9 cellular contexts compared by ENCODE assay signal in genomic region chr2:236179653-236180500, GRCh38. TPM values are rescaled to one million over a fixed set of nuclear protein-coding genes. Genes with fewer than 3 reads are reported as not detected.
DNase-seq lines count a peak whose midpoint lies in the region; ATAC-seq, FAIRE-seq and TF ChIP-seq lines count a peak whose summit lies in the region.
"Had no signal": no experiment of that assay in that cellular context is flagged by ENCODE, and none has a peak within 500 bp of the region (broad histone marks: within the 10 kb centered on the region; RNA-seq: fewer than 3 reads in every experiment).

No MANE protein-coding gene starts in this region.

- peaks cover 4% of the 10 kb centered on the region for H3K79me1 ChIP-seq in trophoblast cell (ENCODE audit: low read length)

- H4K20me1 ChIP-seq in endothelial cell of umbilical vein (replicated peaks; ENCODE audit: control insufficient read depth, extremely low read depth, insufficient read depth, low read length), result no peaks in the 10 kb centered on the region

- H3K9ac ChIP-seq in endothelial cell of umbilical vein (replicated peaks; ENCODE audit: extremely low read depth, insufficient read depth, low read length), result peak overlapping the region; percentile 93
- H3K9ac ChIP-seq in trophoblast cell (ENCODE audit: low read length), result no peak overlapping the region

- H3K36me3 Mint-ChIP-seq in naive thymus-derived CD8-positive, alpha-beta T cell, result peaks cover 0 to under 1% (median 0%) of the 10 kb centered on the region in 3 donors

- no peak overlapping the region for H2BK5ac ChIP-seq in trophoblast cell (ENCODE audit: low read depth, low read length, poor library complexity)

- H3K9me3 Mint-ChIP-seq in naive thymus-derived CD8-positive, alpha-beta T cell, result peaks cover 0 to 11% (median 0%) of the 10 kb centered on the region in 9 donors

- peak overlapping the region in 1 of 10 donors; percentile 29 for H3K27ac Mint-ChIP-seq in naive thymus-derived CD8-positive, alpha-beta T cell

- no peak overlapping the region for H2BK120ac ChIP-seq in trophoblast cell (ENCODE audit: insufficient read depth, low read length, poor library complexity)

- dilution Hi-C loops in endothelial cell of umbilical vein (cut with MboI; ENCODE audit: extremely low pct_ligation_motif_present, low sequenced_read_pairs), result no loop called here

- TF ChIP-seq CTCF in endothelial cell of umbilical vein (IDR thresholded peaks at IDR 0.05; ENCODE audit: extremely low read depth in 1 of 2, insufficient read depth in 1 of 2, low read depth in 1 of 2, low read length in 2 of 2), result no peak

- peak overlapping the region; percentile 99 for H3K27ac ChIP-seq in endothelial cell of umbilical vein (ENCODE audit: insufficient read depth, low read depth, low read length)
- H3K27ac ChIP-seq in trophoblast cell (ENCODE audit: low read depth, low read length), result no peak overlapping the region

- H3K4ac ChIP-seq in trophoblast cell (ENCODE audit: low read depth, low read length), result no peak overlapping the region

- H3K23ac ChIP-seq in trophoblast cell (ENCODE audit: low read length), result no peak overlapping the region

- no peaks in the 10 kb centered on the region for H3K9me1 ChIP-seq in endothelial cell of umbilical vein (replicated peaks; ENCODE audit: control insufficient read depth, extremely low read depth, insufficient read depth, low read length)

- H2BK12ac ChIP-seq in trophoblast cell (ENCODE audit: low read length), result no peak overlapping the region

- CTCF ChIA-PET in endothelial cell of umbilical vein (lab: Charles Lee), result interaction anchor here (0.6 to 7.5 kb wide), 43 partner anchors 10 to 888 kb away, joined by 3 to 231 read pairs (median 4); partner anchors contain the start of gene GBX2

- H3K4me3 Mint-ChIP-seq in naive thymus-derived CD8-positive, alpha-beta T cell, result peak overlapping the region in 4 of 10 donors; percentile 1 to 70 (median 23)

- H2AFZ ChIP-seq in endothelial cell of umbilical vein (ENCODE audit: low read depth, low read length) (peak overlapping the region; percentile 11), trophoblast cell (ENCODE audit: insufficient read depth, low read length, poor library complexity) (peak overlapping the region; percentile 35)

- H3K27me3 ChIP-seq in endothelial cell of umbilical vein (ENCODE audit: control insufficient read depth in 2 of 2, insufficient read depth in 2 of 2, low read length in 2 of 2) (no peaks in the 10 kb centered on the region), trophoblast cell (ENCODE audit: insufficient read depth, low read length) (peaks cover 16% of the 10 kb centered on the region)

- H3K36me3 ChIP-seq in endothelial cell of umbilical vein (ENCODE audit: control insufficient read depth in 2 of 2, extremely low read depth in 1 of 2, insufficient read depth in 2 of 2, low read length in 2 of 2) (no peaks in the 10 kb centered on the region), trophoblast cell (ENCODE audit: control insufficient read depth in 1 of 2, insufficient read depth in 2 of 2, low read length in 2 of 2) (no peaks in the 10 kb centered on the region)

- DNase-seq in ELF-1 (ENCODE audit: low read depth, low spot score) (peak; percentile 41), OCI-M1 (lab: John Stamatoyannopoulos, UW) (peak; percentile 23), endothelial cell of umbilical vein (ENCODE audit: low read depth, low spot score) (peak; percentile 91), trophoblast cell (peak; percentile 37 to 93), LoVo (ENCODE audit: low spot score) (no peak), head of caudate nucleus (no peak)
- no peak for DNase-seq in naive thymus-derived CD8-positive, alpha-beta T cell
- DNase-seq: activated CD4-positive, alpha-beta T cell treated with anti-CD3 and anti-CD28 coated beads for 4 hours had no signal

- H3K4me1 Mint-ChIP-seq in naive thymus-derived CD8-positive, alpha-beta T cell, result peaks cover 0 to 16% (median 10%) of the 10 kb centered on the region in 4 donors

- no peak overlapping the region for H2AK5ac ChIP-seq in trophoblast cell (ENCODE audit: low read length)

- H3K4me1 ChIP-seq in endothelial cell of umbilical vein (ENCODE audit: control insufficient read depth, extremely low read depth, insufficient read depth, low read length) (peaks cover 32% of the 10 kb centered on the region), trophoblast cell (ENCODE audit: control insufficient read depth in 1 of 2, insufficient read depth in 2 of 2, low read length in 2 of 2) (peaks cover 11 to 17% of the 10 kb centered on the region in 2 experiments)

- H3K4me3 ChIP-seq in endothelial cell of umbilical vein (replicated peaks in 1 of 3; ENCODE audit: insufficient read depth in 1 of 3, low read depth in 1 of 3, low read length in 3 of 3), result peak overlapping the region; percentile 22 to 65 (median 36)
- H3K4me3 ChIP-seq in trophoblast cell (ENCODE audit: low read depth, low read length), result no peak overlapping the region

- H3K14ac ChIP-seq in trophoblast cell (ENCODE audit: low read length), result no peak overlapping the region

- WGBS in trophoblast cell (ENCODE audit: extremely low coverage, insufficient coverage, insufficient read length), result no CpG with 5 or more reads among the region's 39 CpGs

- H3K4me2 ChIP-seq in endothelial cell of umbilical vein (ENCODE audit: insufficient read depth, low read length) (peak overlapping the region; percentile 98), trophoblast cell (ENCODE audit: low read length) (peak overlapping the region; percentile 48)

- H3K9me3 ChIP-seq in endothelial cell of umbilical vein (replicated peaks; ENCODE audit: control insufficient read depth, insufficient read depth, low read length) (no peaks in the 10 kb centered on the region), trophoblast cell (ENCODE audit: insufficient read depth, low read depth, low read length) (peaks cover 2% of the 10 kb centered on the region)

- no peak overlapping the region for H4K12ac ChIP-seq in trophoblast cell (ENCODE audit: low read depth, low read length)

- peaks cover 43 to 91% (median 66%) of the 10 kb centered on the region in 5 donors for H3K27me3 Mint-ChIP-seq in naive thymus-derived CD8-positive, alpha-beta T cell

- peak overlapping the region; percentile 35 for H4K91ac ChIP-seq in trophoblast cell (ENCODE audit: low read depth, low read length)

- no peak for ATAC-seq in HG02981 (IDR thresholded peaks at IDR 0.05; ENCODE audit: unreplicated experiment)
- ATAC-seq in naive thymus-derived CD8-positive, alpha-beta T cell, result no peak

- H3K79me2 ChIP-seq in endothelial cell of umbilical vein (ENCODE audit: control insufficient read depth, insufficient read depth, low read length), result no peaks in the 10 kb centered on the region
- no peaks in the 10 kb centered on the region for H3K79me2 ChIP-seq in trophoblast cell (ENCODE audit: control insufficient read depth, insufficient read depth, low read length, poor library complexity)

- intact Hi-C loops in endothelial cell of umbilical vein (cut with micrococcal nuclease), result loop anchor here (1.0 to 5.0 kb wide), 11 partner anchors 27 to 893 kb away; partner anchors contain the start of gene AGAP1
- intact Hi-C loops in head of caudate nucleus (cut with DNase I), result loop anchor here (5.0 kb wide), 1 partner anchor 413 kb away; no protein-coding TSS in a partner anchor

- TSS peak; percentile 98 for BruUV-seq in endothelial cell of umbilical vein (replicated peaks; lab: Mats Ljungman, UMichigan)

- POLR2A ChIA-PET in endothelial cell of umbilical vein (lab: Charles Lee), result interaction anchor here (0.7 to 1.7 kb wide), 4 partner anchors 16 to 414 kb away, joined by 3 to 5 read pairs (median 4); no protein-coding TSS in a partner anchor
- POLR2A ChIA-PET in naive thymus-derived CD8-positive, alpha-beta T cell (lab: Charles Lee), result no interaction called here

- H4K8ac ChIP-seq in trophoblast cell (ENCODE audit: low read depth, low read length), result no peak overlapping the region

- no peak overlapping the region for H3K18ac ChIP-seq in trophoblast cell (ENCODE audit: low read length)

- peak; percentile 76 for TF ChIP-seq POLR2A in endothelial cell of umbilical vein (IDR thresholded peaks at IDR 0.05; ENCODE audit: low read depth, low read length)

- peak; percentile 88 for FAIRE-seq in endothelial cell of umbilical vein (lab: Jason Lieb, UNC)

TF ChIP-seq in endothelial cell of umbilical vein, 7 proteins besides CTCF, POLR2A, EP300 and RAD21:
- TF ChIP-seq FOS (IDR thresholded peaks at IDR 0.05; ENCODE audit: borderline replicate concordance, insufficient read depth, low read length), result peak; percentile 79
- peak; percentile 56 for TF ChIP-seq POLR2AphosphoS5 (IDR thresholded peaks at IDR 0.05; ENCODE audit: insufficient read depth, low read depth, low read length)
- no peak for TF ChIP-seq MYC (IDR thresholded peaks at IDR 0.05; ENCODE audit: low read depth, low read length)
- TF ChIP-seq MAX (IDR thresholded peaks at IDR 0.05; ENCODE audit: insufficient read depth, insufficient read length), result no peak
- no peak for TF ChIP-seq EZH2 (IDR thresholded peaks at IDR 0.05; ENCODE audit: borderline replicate concordance, low read depth, low read length, severe bottlenecking)
- peak; percentile 93 for TF ChIP-seq GATA2 (IDR thresholded peaks at IDR 0.05; ENCODE audit: insufficient read depth, insufficient read length, low read depth, low read length)
- TF ChIP-seq JUN (IDR thresholded peaks at IDR 0.05; ENCODE audit: borderline replicate concordance, insufficient read depth, insufficient read length, low read depth), result peak; percentile 93
TF ChIP-seq in endothelial cell of umbilical vein: peak in this region for 4.

RNA-seq across cellular contexts. Expression of gene GBX2, which starts 11.7 kb away (rescaled TPM):
- 3.6 TPM in 2 replicates for total RNA-seq in endothelial cell of umbilical vein
- 2.4 and 3.0 TPM in 2 replicates for polyA plus RNA-seq in endothelial cell of umbilical vein
- polyA plus RNA-seq in endothelial cell of umbilical vein (2011; cell fraction: cytosol; rRNA removed), result 3.8 and 4.8 TPM in 2 replicates
- polyA plus RNA-seq in endothelial cell of umbilical vein (2011; cell fraction: nucleus; rRNA removed), result 2.5 and 3.5 TPM in 2 replicates
- 6.0 and 9.7 TPM in 2 replicates for polyA plus RNA-seq in endothelial cell of umbilical vein (2012)
- 0.80 and 2.0 TPM in 2 replicates for polyA minus RNA-seq in endothelial cell of umbilical vein
- polyA minus RNA-seq in endothelial cell of umbilical vein (2011; cell fraction: cytosol; rRNA and poly(A)+ RNA removed), result 0.82 TPM
- 1.6 and 3.2 TPM in 2 replicates for polyA minus RNA-seq in endothelial cell of umbilical vein (2011; cell fraction: nucleus; rRNA and poly(A)+ RNA removed)
- polyA plus RNA-seq in trophoblast cell (2013), result 0.06 and 0.10 TPM in 2 replicates
- total RNA-seq in naive thymus-derived CD8-positive, alpha-beta T cell, result not detected
- polyA plus RNA-seq in naive thymus-derived CD8-positive, alpha-beta T cell, result not detected

Comparison
In these comparisons a context has a peak if more than half of its experiments do, and no peak if none do; other contexts are left out.
1. DNase-seq: peak in ELF-1 (single experiment), OCI-M1 (single experiment), endothelial cell of umbilical vein (single experiment) and trophoblast cell (2 of 2); none in LoVo (single experiment), head of caudate nucleus (0 of 42) and naive thymus-derived CD8-positive, alpha-beta T cell (0 of 10).